In genomic region chr17:82292251-82293154, GRCh38 we compare ENCODE assay signal across 8 cellular contexts. TPM values are rescaled to one million over a fixed set of nuclear protein-coding genes. Genes with fewer than 3 reads are reported as not detected.
DNase-seq lines count a peak whose midpoint lies in the region; ATAC-seq and TF ChIP-seq lines count a peak whose summit lies in the region.

No MANE protein-coding gene starts in this region.

- POLR2A ChIA-PET in naive thymus-derived CD4-positive, alpha-beta T cell (lab: Charles Lee) = interaction anchor here (0.7 to 2.9 kb wide), 22 partner anchors 9 to 227 kb away, joined by 3 to 26 read pairs (median 4); partner anchors contain the start of genes CD7, CSNK1D and DUS1L

- peaks cover 4% of the 10 kb centered on the region; the same call in 1 of the 2 replicates for H3K27me3 ChIP-seq in GM23338 (ENCODE audit: insufficient read depth)
- no peaks in the 10 kb centered on the region for H3K27me3 ChIP-seq in naive thymus-derived CD4-positive, alpha-beta T cell (ENCODE audit: control insufficient read depth in 2 of 2, insufficient read depth in 2 of 2, low read length in 2 of 2)

- H4K20me1 ChIP-seq in GM23338 (replicated peaks; ENCODE audit: insufficient read depth) = no peaks in the 10 kb centered on the region

- H3K4me1 Mint-ChIP-seq in GM23338 = peaks cover 23% of the 10 kb centered on the region
- peaks cover 27% of the 10 kb centered on the region for H3K4me1 Mint-ChIP-seq in activated T-helper 17 cell treated with anti-CD3 and anti-CD28 coated beads, Interleukin-2, amount 50 U/mL, for 72 hours
- H3K4me1 Mint-ChIP-seq in naive thymus-derived CD4-positive, alpha-beta T cell = peaks cover 14 to 54% (median 43%) of the 10 kb centered on the region in 7 donors
- H3K4me1 Mint-ChIP-seq in stimulated activated memory B cell treated with anti-CD40 and anti-IgM and Interleukin-4, amounts not matched to agents 10 μg/mL and 1 μg/mL and 100 μg/mL, for 72 hours = peaks cover 39% of the 10 kb centered on the region

- H3K9me3 ChIP-seq in naive thymus-derived CD4-positive, alpha-beta T cell (ENCODE audit: control insufficient read depth in 2 of 3, low read length in 3 of 3) = no peaks in the 10 kb centered on the region

- peaks cover 8% of the 10 kb centered on the region; the same call in 1 of the 2 replicates for H3K4me1 ChIP-seq in GM23338 (ENCODE audit: insufficient read depth)
- H3K4me1 ChIP-seq in naive thymus-derived CD4-positive, alpha-beta T cell (ENCODE audit: control insufficient read depth in 2 of 2, insufficient read depth in 2 of 2, low read length in 2 of 2) = peaks cover 18 to 21% of the 10 kb centered on the region in 2 donors

- H3K27ac ChIP-seq in GM23338 (ENCODE audit: low read depth) = peak overlapping the region; percentile 87
- H3K27ac ChIP-seq in naive thymus-derived CD4-positive, alpha-beta T cell (ENCODE audit: low read depth, low read length) = peak overlapping the region; percentile 99

- H3F3A ChIP-seq in GM23338 (replicated peaks; ENCODE audit: low read depth) = peaks cover 19% of the 10 kb centered on the region

- ATAC-seq in GM23338 = peak; percentile 96
- peak; percentile 89 for ATAC-seq in activated T-helper 17 cell treated with anti-CD3 and anti-CD28 coated beads, Interleukin-2, amount 50 U/mL, for 72 hours (replicated peaks)
- ATAC-seq in naive thymus-derived CD4-positive, alpha-beta T cell = peak; percentile 95
- peak; percentile 98 for ATAC-seq in stimulated activated memory B cell treated with anti-CD40 and anti-IgM and Interleukin-4, amounts not matched to agents 10 μg/mL and 1 μg/mL and 100 μg/mL, for 72 hours

- peak overlapping the region; percentile 80 for H3K4me3 Mint-ChIP-seq in GM23338
- H3K4me3 Mint-ChIP-seq in activated T-helper 17 cell treated with anti-CD3 and anti-CD28 coated beads, Interleukin-2, amount 50 U/mL, for 72 hours = peak overlapping the region; percentile 55
- peak overlapping the region; percentile 83 to 94 (median 91) for H3K4me3 Mint-ChIP-seq in naive thymus-derived CD4-positive, alpha-beta T cell
- peak overlapping the region; percentile 90 for H3K4me3 Mint-ChIP-seq in stimulated activated memory B cell treated with anti-CD40 and anti-IgM and Interleukin-4, amounts not matched to agents 10 μg/mL and 1 μg/mL and 100 μg/mL, for 72 hours

- peaks cover 8% of the 10 kb centered on the region for H3K27me3 Mint-ChIP-seq in GM23338 (ENCODE audit: insufficient read depth, low read depth, poor library complexity)
- no peaks in the 10 kb centered on the region for H3K27me3 Mint-ChIP-seq in activated T-helper 17 cell treated with anti-CD3 and anti-CD28 coated beads, Interleukin-2, amount 50 U/mL, for 72 hours
- H3K27me3 Mint-ChIP-seq in naive thymus-derived CD4-positive, alpha-beta T cell = no peaks in the 10 kb centered on the region
- no peaks in the 10 kb centered on the region for H3K27me3 Mint-ChIP-seq in stimulated activated memory B cell treated with anti-CD40 and anti-IgM and Interleukin-4, amounts not matched to agents 10 μg/mL and 1 μg/mL and 100 μg/mL, for 72 hours

- peak overlapping the region; percentile 76; the same call in 1 of the 2 replicates for H2AFZ ChIP-seq in GM23338

- no peaks in the 10 kb centered on the region for H3K9me3 Mint-ChIP-seq in GM23338
- no peaks in the 10 kb centered on the region for H3K9me3 Mint-ChIP-seq in activated T-helper 17 cell treated with anti-CD3 and anti-CD28 coated beads, Interleukin-2, amount 50 U/mL, for 72 hours
- H3K9me3 Mint-ChIP-seq in naive thymus-derived CD4-positive, alpha-beta T cell = peaks cover 0 to 1% (median 0%) of the 10 kb centered on the region in 11 donors
- no peaks in the 10 kb centered on the region for H3K9me3 Mint-ChIP-seq in stimulated activated memory B cell treated with anti-CD40 and anti-IgM and Interleukin-4, amounts not matched to agents 10 μg/mL and 1 μg/mL and 100 μg/mL, for 72 hours

- H3K4me3 ChIP-seq in GM23338 (peak overlapping the region; percentile 77), fibroblast of mammary gland (ENCODE audit: control insufficient read depth, low read depth, low read length) (peak overlapping the region; percentile 62)
- peak overlapping the region; percentile 72 for H3K4me3 ChIP-seq in naive thymus-derived CD4-positive, alpha-beta T cell (ENCODE audit: low read length)

- 0 out of 2 replicates have a peak, but pooled peaks cover 3% of the 10 kb centered on the region for H3K79me2 ChIP-seq in GM23338 (replicated peaks; ENCODE audit: insufficient read depth)

- TF ChIP-seq CTCF in GM23338 (conservative IDR thresholded peaks at IDR 0.05; ENCODE audit: low read depth in 2 of 2) (no peak), fibroblast of mammary gland (conservative IDR thresholded peaks at IDR 0.05; ENCODE audit: control insufficient read depth, insufficient read depth, low read depth, low read length) (no peak)

- intact Hi-C loops in naive thymus-derived CD4-positive, alpha-beta T cell (cut with micrococcal nuclease) = loop anchor here (1.0 to 10.0 kb wide), 7 partner anchors 19 to 428 kb away; partner anchors contain the start of genes CSNK1D (in 2 of the 2), CYBC1 (in 1 of the 2), FASN (in 1 of the 2) and LRRC45 (in 1 of the 2)

- DNase-seq in Daoy (ENCODE audit: low read depth) (peak; percentile 99), GM23338 (ENCODE audit: low spot score) (peak; percentile 99), Kasumi-1 (lab: John Stamatoyannopoulos, UW) (peak; percentile 100), RKO (ENCODE audit: low spot score) (peak; percentile 99), fibroblast of mammary gland (ENCODE audit: low read depth) (peak; percentile 99)
- peak; percentile 76 to 94 (median 91) for DNase-seq in naive thymus-derived CD4-positive, alpha-beta T cell

- no peaks in the 10 kb centered on the region for H3K9me2 ChIP-seq in GM23338 (ENCODE audit: insufficient read depth)

- H3K36me3 Mint-ChIP-seq in GM23338 (ENCODE audit: low read depth) = no peaks in the 10 kb centered on the region
- peaks cover 26% of the 10 kb centered on the region for H3K36me3 Mint-ChIP-seq in activated T-helper 17 cell treated with anti-CD3 and anti-CD28 coated beads, Interleukin-2, amount 50 U/mL, for 72 hours (ENCODE audit: low read depth)
- H3K36me3 Mint-ChIP-seq in naive thymus-derived CD4-positive, alpha-beta T cell = peaks cover 0 to 1% (median 0%) of the 10 kb centered on the region in 5 donors
- H3K36me3 Mint-ChIP-seq in stimulated activated memory B cell treated with anti-CD40 and anti-IgM and Interleukin-4, amounts not matched to agents 10 μg/mL and 1 μg/mL and 100 μg/mL, for 72 hours = no peaks in the 10 kb centered on the region

- CTCF ChIA-PET in naive thymus-derived CD4-positive, alpha-beta T cell (lab: Charles Lee) = interaction anchor here (0.5 to 1.0 kb wide), 4 partner anchors 24 to 121 kb away, joined by 3 to 4 read pairs (median 4); no protein-coding TSS in a partner anchor

- peak overlapping the region; percentile 83 for H3K4me2 ChIP-seq in GM23338

- H3K27ac Mint-ChIP-seq in GM23338 = no peak overlapping the region
- peak overlapping the region; percentile 78 for H3K27ac Mint-ChIP-seq in activated T-helper 17 cell treated with anti-CD3 and anti-CD28 coated beads, Interleukin-2, amount 50 U/mL, for 72 hours
- H3K27ac Mint-ChIP-seq in naive thymus-derived CD4-positive, alpha-beta T cell = peak overlapping the region; percentile 86 to 96 (median 92)
- H3K27ac Mint-ChIP-seq in stimulated activated memory B cell treated with anti-CD40 and anti-IgM and Interleukin-4, amounts not matched to agents 10 μg/mL and 1 μg/mL and 100 μg/mL, for 72 hours = peak overlapping the region; percentile 92

- no peaks in the 10 kb centered on the region for H3K36me3 ChIP-seq in GM23338 (ENCODE audit: insufficient read depth)
- H3K36me3 ChIP-seq in naive thymus-derived CD4-positive, alpha-beta T cell (ENCODE audit: control insufficient read depth in 2 of 3, insufficient read depth in 3 of 3, low read length in 3 of 3) = no peaks in the 10 kb centered on the region

TF ChIP-seq in GM23338, 12 proteins besides CTCF, POLR2A, EP300 and RAD21:
- no peak for TF ChIP-seq ZNF114 (CRISPR knock-in tag; IDR thresholded peaks at IDR 0.05)
- TF ChIP-seq POLR2AphosphoS5 (IDR thresholded peaks at IDR 0.05; ENCODE audit: low read depth) = peak; percentile 90

RNA-seq across cellular contexts. Expression of gene CSNK1D, which starts 19.0 kb away (rescaled TPM):
- 16.5 and 25.1 TPM in 2 replicates for total RNA-seq in Daoy (2014; rRNA removed; shearing (Covaris generic))
- 48.4 and 66.4 TPM in 2 replicates for total RNA-seq in GM23338 (2014; rRNA removed; shearing (Covaris generic))
- polyA plus RNA-seq in GM23338 (2016; fragmentation: Nextera tagmentation; extraction: Ambion mirVana) = 43.5 and 55.3 TPM in 2 replicates
- total RNA-seq in activated T-helper 17 cell treated with anti-CD3 and anti-CD28 coated beads, Interleukin-2, amount 50 U/mL, for 72 hours = 100 to 1,000 TPM; 140 to 142 TPM
- total RNA-seq in naive thymus-derived CD4-positive, alpha-beta T cell = 100 to 1,000 TPM; 144 to 249 (median 176) TPM
- polyA plus RNA-seq in naive thymus-derived CD4-positive, alpha-beta T cell = 10 to 100 TPM; 46.1 to 81.3 TPM

RNA-seq across cellular contexts. Expression of gene CD7, which starts 24.9 kb away (rescaled TPM):
- not detected in 2 replicates for total RNA-seq in Daoy (2014; rRNA removed; shearing (Covaris generic))
- 0.42 and 0.58 TPM in 2 replicates for total RNA-seq in GM23338 (2014; rRNA removed; shearing (Covaris generic))
- polyA plus RNA-seq in GM23338 (2016; fragmentation: Nextera tagmentation; extraction: Ambion mirVana) = 0.44 TPM in 1 of 2 replicates, not detected in the other
- 100 to 1,000 TPM; 193 to 378 TPM for total RNA-seq in activated T-helper 17 cell treated with anti-CD3 and anti-CD28 coated beads, Interleukin-2, amount 50 U/mL, for 72 hours
- total RNA-seq in naive thymus-derived CD4-positive, alpha-beta T cell = 100 to 1,000 TPM in 3 of 5 experiments, 10 to 100 TPM in 2; 61.9 to 390 (median 165) TPM
- polyA plus RNA-seq in naive thymus-derived CD4-positive, alpha-beta T cell = 100 to 1,000 TPM; 169 to 183 TPM

RNA-seq across cellular contexts. Expression of gene SECTM1, which starts 41.1 kb away (rescaled TPM):
- total RNA-seq in Daoy (2014; rRNA removed; shearing (Covaris generic)) = 0.51 and 0.65 TPM in 2 replicates
- 0.16 and 1.3 TPM in 2 replicates for total RNA-seq in GM23338 (2014; rRNA removed; shearing (Covaris generic))
- polyA plus RNA-seq in GM23338 (2016; fragmentation: Nextera tagmentation; extraction: Ambion mirVana) = 0.21 TPM in 1 of 2 replicates, not detected in the other
- total RNA-seq in activated T-helper 17 cell treated with anti-CD3 and anti-CD28 coated beads, Interleukin-2, amount 50 U/mL, for 72 hours = 10 to 100 TPM; 16.4 to 22.3 TPM
- total RNA-seq in naive thymus-derived CD4-positive, alpha-beta T cell = 10 to 100 TPM in 2 of 5 experiments, 1 to 10 TPM in 3; 2.3 to 32.4 (median 5.1) TPM
- polyA plus RNA-seq in naive thymus-derived CD4-positive, alpha-beta T cell = 1 to 10 TPM; 1.5 to 3.2 TPM

Comparison
In these comparisons a context has a peak if more than half of its experiments do, and no peak if none do; other contexts are left out.
1. Peak in every context shown above with its lines: DNase-seq, ATAC-seq, H3K4me3 ChIP-seq and H3K27ac ChIP-seq.
2. RNA of gene CD7, which starts 24.9 kb away (total RNA-seq): 193 to 378 TPM in activated T-helper 17 cell treated with anti-CD3 and anti-CD28 coated beads, Interleukin-2, amount 50 U/mL, for 72 hours and 61.9 to 390 TPM in naive thymus-derived CD4-positive, alpha-beta T cell; 0.42 to 0.58 TPM in GM23338 and not detected in Daoy; every median in the first group is over 10 times any median in the second.